In the genomic region with DNA sequence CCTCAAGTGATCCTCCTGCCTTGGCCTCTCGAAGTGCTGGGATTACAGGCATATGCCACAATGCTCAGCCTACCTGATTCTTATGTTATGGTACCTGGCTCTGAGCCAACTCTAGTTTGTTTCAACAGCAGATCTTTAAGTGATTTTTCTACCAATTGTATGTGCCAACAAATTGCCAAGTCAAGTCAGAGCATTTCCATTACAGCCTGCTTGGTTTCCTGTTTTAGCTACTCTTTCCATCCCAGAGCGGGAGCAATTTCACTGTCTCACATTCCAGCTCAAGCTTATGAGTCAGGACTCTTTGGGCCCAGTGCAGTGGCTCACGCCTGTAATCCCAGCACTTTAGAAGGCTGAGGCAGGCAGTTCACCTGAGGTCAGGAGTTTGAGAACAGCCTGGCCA, we compare ENCODE assay signal across 16 cellular contexts. TPM values are rescaled to one million over a fixed set of nuclear protein-coding genes. Genes with fewer than 3 reads are reported as not detected.
DNase-seq lines count a peak whose midpoint lies in the region; ATAC-seq, FAIRE-seq and TF ChIP-seq lines count a peak whose summit lies in the region.
"Had no signal": no experiment of that assay in that cellular context is flagged by ENCODE, and none has a peak within 500 bp of the region (broad histone marks: within the 10 kb centered on the region; RNA-seq: fewer than 3 reads in every experiment).

No MANE protein-coding gene starts in this region.

- H3K27ac Mint-ChIP-seq in osteocyte (ENCODE audit: unreplicated experiment) = no peak overlapping the region
- H3K27ac Mint-ChIP-seq: activated CD4-positive, alpha-beta T cell treated with anti-CD3 and anti-CD28 coated beads, Interleukin-2, amount 10 ng/mL, durations not matched to agents 24 days and 14 days; activated T-helper 2 cell treated with anti-CD3 and anti-CD28 coated beads, Interferon-gamma antibody, Interleukin-2, Interleukin-4, amounts not matched to agents 10 μg/mL and 5 μg/mL and 100 μg/mL, durations not matched to agents 14 hours and 24 hours and 36 hours had no signal

- FAIRE-seq in H54 (lab: Jason Lieb, UNC) = no peak

- H3K27ac ChIP-seq in A673 (ENCODE audit: low read depth, low read length, poor library complexity, severe bottlenecking) = no peak overlapping the region
- H3K27ac ChIP-seq in ascending aorta = peak overlapping the region; percentile 61 to 63
- H3K27ac ChIP-seq: BLaER1 treated with 17β-estradiol and CSF1 and Interleukin-3, amounts not matched to agents 10 nM and 100 nM; esophagus squamous epithelium; vagina had no signal

- POLR2A ChIA-PET in A673 (lab: Charles Lee; ENCODE audit: low non-redundant PET) = no interaction called here

- no peaks in the 10 kb centered on the region for H3K36me3 ChIP-seq in A673 (ENCODE audit: insufficient read depth, low read length, poor library complexity, severe bottlenecking)
- no peaks in the 10 kb centered on the region for H3K36me3 ChIP-seq in ascending aorta
- H3K36me3 ChIP-seq: BLaER1 treated with 17β-estradiol and CSF1 and Interleukin-3, amounts not matched to agents 10 nM and 100 nM; esophagus squamous epithelium; vagina had no signal

- peaks cover 32% of the 10 kb centered on the region for H3K27me3 Mint-ChIP-seq in osteocyte (ENCODE audit: unreplicated experiment)

- TF ChIP-seq POLR2A in H54 (IDR thresholded peaks at IDR 0.05; ENCODE audit: low read depth, low read length) = no peak

- no peaks in the 10 kb centered on the region for H3K36me3 Mint-ChIP-seq in osteocyte (ENCODE audit: unreplicated experiment)

- no TSS peak for BruUV-seq in A673 (replicated peaks; lab: Mats Ljungman, UMichigan)

- DNase-seq in A673 (ENCODE audit: low spot score) (peak; percentile 61), H54 (ENCODE audit: insufficient read length, low spot score) (peak; percentile 44), ascending aorta (ENCODE audit: low spot score in 2 of 2) (peak; percentile 26 to 79), foreskin fibroblast (peak; percentile 52 to 64), SW480 (ENCODE audit: low spot score) (no peak), GM20000 (ENCODE audit: low spot score) (no peak), osteocyte (ENCODE audit: extremely low spot score, unreplicated experiment) (no peak)
- DNase-seq: activated CD4-positive, alpha-beta T cell treated with anti-CD3 and anti-CD28 coated beads, Interleukin-2, amount 10 ng/mL, durations not matched to agents 24 days and 14 days; caudate nucleus; esophagus squamous epithelium; left cardiac atrium; T-helper 1 cell had no signal

- H3K4me3 ChIP-seq in A673 (ENCODE audit: low read depth, low read length, poor library complexity, severe bottlenecking) (no peak overlapping the region), ascending aorta (no peak overlapping the region), foreskin fibroblast (ENCODE audit: low read depth in 1 of 2, low read length in 2 of 2) (no peak overlapping the region)
- H3K4me3 ChIP-seq: BLaER1 treated with 17β-estradiol and CSF1 and Interleukin-3, amounts not matched to agents 10 nM and 100 nM; esophagus squamous epithelium; vagina had no signal

- no peaks in the 10 kb centered on the region for H3K27me3 ChIP-seq in A673 (replicated peaks; ENCODE audit: insufficient read depth, low read depth, low read length, poor library complexity)
- no peaks in the 10 kb centered on the region for H3K27me3 ChIP-seq in ascending aorta
- H3K27me3 ChIP-seq: BLaER1 treated with 17β-estradiol and CSF1 and Interleukin-3, amounts not matched to agents 10 nM and 100 nM; vagina had no signal

- no peak overlapping the region for H3K4me3 Mint-ChIP-seq in osteocyte (ENCODE audit: unreplicated experiment)
- H3K4me3 Mint-ChIP-seq: activated CD4-positive, alpha-beta T cell treated with anti-CD3 and anti-CD28 coated beads, Interleukin-2, amount 10 ng/mL, durations not matched to agents 24 days and 14 days had no signal

- TF ChIP-seq CTCF in A673 (conservative IDR thresholded peaks at IDR 0.05; ENCODE audit: low read depth, low read length) (no peak), ascending aorta (IDR thresholded peaks at IDR 0.05) (no peak), foreskin fibroblast (IDR thresholded peaks at IDR 0.05; ENCODE audit: low read depth, low read length) (no peak), GM20000 (IDR thresholded peaks at IDR 0.05; ENCODE audit: extremely low read depth, missing control alignments) (no peak), osteocyte (IDR thresholded peaks at IDR 0.05) (no peak)

- H3K9me3 ChIP-seq in A673 (ENCODE audit: low read depth, low read length, poor library complexity, severe bottlenecking) (no peaks in the 10 kb centered on the region), ascending aorta (no peaks in the 10 kb centered on the region)
- H3K9me3 ChIP-seq: BLaER1 treated with 17β-estradiol and CSF1 and Interleukin-3, amounts not matched to agents 10 nM and 100 nM; esophagus squamous epithelium; vagina had no signal

- intact Hi-C loops in A673 (cut with micrococcal nuclease; ENCODE audit: unreplicated experiment) = no loop called here
- intact Hi-C loops in ascending aorta (cut with DNase I) = loop anchor here (10.0 kb wide), 3 partner anchors 464 to 954 kb away; partner anchors contain the start of genes EARS2 and UBFD1

- no peaks in the 10 kb centered on the region for H3K9me3 Mint-ChIP-seq in osteocyte (ENCODE audit: unreplicated experiment)
- H3K9me3 Mint-ChIP-seq: activated CD4-positive, alpha-beta T cell treated with anti-CD3 and anti-CD28 coated beads, Interleukin-2, amount 10 ng/mL, durations not matched to agents 24 days and 14 days; activated T-helper 2 cell treated with anti-CD3 and anti-CD28 coated beads, Interferon-gamma antibody, Interleukin-2, Interleukin-4, amounts not matched to agents 10 μg/mL and 5 μg/mL and 100 μg/mL, durations not matched to agents 14 hours and 24 hours and 36 hours had no signal

- CTCF ChIA-PET in A673 (lab: Charles Lee) = interaction anchor here (0.6 to 1.5 kb wide), 2 partner anchors 8 to 9 kb away, joined by 4 read pairs; no protein-coding TSS in a partner anchor

- H3K4me1 Mint-ChIP-seq in osteocyte (ENCODE audit: unreplicated experiment) = no peaks in the 10 kb centered on the region

- no peak for ATAC-seq in HG02884 (IDR thresholded peaks at IDR 0.05; ENCODE audit: unreplicated experiment)

- peaks cover 27% of the 10 kb centered on the region for H3K4me1 ChIP-seq in A673 (ENCODE audit: insufficient read depth, low read length, poor library complexity, severe bottlenecking)
- H3K4me1 ChIP-seq in ascending aorta = peaks cover 0 to 2% of the 10 kb centered on the region in 2 donors
- H3K4me1 ChIP-seq: esophagus squamous epithelium, vagina had no signal

RNA-seq across cellular contexts. Expression of gene RBBP6, which starts 30.8 kb away (rescaled TPM):
- 72.2 and 78.9 TPM in 2 replicates for total RNA-seq in A673 (2021)
- 96.1 TPM for total RNA-seq in ascending aorta
- 43.6 and 54.6 TPM in 2 replicates for total RNA-seq in osteocyte

Comparison
In these comparisons a context has a peak if more than half of its experiments do, and no peak if none do; other contexts are left out.
1. DNase-seq: peak in A673 (single experiment), H54 (single experiment), ascending aorta (2 of 2) and foreskin fibroblast (2 of 2); none in SW480 (single experiment), GM20000 (single experiment) and osteocyte (single experiment).